ENCODE assay signal across 8 cellular contexts in genomic region chr19:47274071-47274890, GRCh38. TPM values are rescaled to one million over a fixed set of nuclear protein-coding genes. Genes with fewer than 3 reads are reported as not detected.
DNase-seq lines count a peak whose midpoint lies in the region; ATAC-seq and TF ChIP-seq lines count a peak whose summit lies in the region.

Gene INAFM1 (plus strand): TSS chr19:47274885. CDS start chr19:47274920, 35 bp downstream.

- DNase-seq in COR-L47 (lab: John Stamatoyannopoulos, UW): peak; percentile 89
- DNase-seq in OCI-LY7 (ENCODE audit: low spot score): peak; percentile 93
- DNase-seq in activated T-cell treated with anti-CD3 and anti-CD28 coated beads for 1 hour (ENCODE audit: low read depth): peak; percentile 100
- peak; percentile 97 for DNase-seq in epithelial cell of esophagus (ENCODE audit: low read depth)
- peak; percentile 98 for DNase-seq in mucosa of gallbladder (ENCODE audit: low spot score)
- DNase-seq in stimulated activated CD8-positive, alpha-beta memory T cell treated with anti-CD3 and anti-CD28 coated beads, Interleukin-4, amount 100 ng/mL, for 1 hour (ENCODE audit: low read depth in 2 of 2, low spot score in 1 of 2): peak; percentile 100

- no peaks in the 10 kb centered on the region for H3K27me3 Mint-ChIP-seq in IgD-negative memory B cell

- H3K4me3 ChIP-seq in OCI-LY7 (ENCODE audit: low read depth, low read length, poor library complexity, severe bottlenecking) (peak within 1 kb of the TSS; percentile 81), epithelial cell of esophagus (ENCODE audit: low read length) (peak within 1 kb of the TSS; percentile 89)

- H3K27ac Mint-ChIP-seq in IgD-negative memory B cell: peak within 1 kb of the TSS; percentile 96 to 98 (median 98)

- CTCF ChIA-PET in OCI-LY7 (lab: Charles Lee; ENCODE audit: unreplicated experiment): interaction anchor here (0.6 kb wide), 2 partner anchors 61 to 134 kb away, joined by 3 to 6 read pairs; no protein-coding TSS in a partner anchor

- H3K9me3 ChIP-seq in OCI-LY7 (ENCODE audit: low read length): no peaks in the 10 kb centered on the region

- H3K36me3 ChIP-seq in OCI-LY7 (ENCODE audit: insufficient read depth, low read length): peaks cover 26% of the 10 kb centered on the region; the same call in 1 of the 2 replicates

- peak within 1 kb of the TSS; percentile 84 for H3K27ac ChIP-seq in OCI-LY7 (ENCODE audit: low read depth, low read length, poor library complexity, severe bottlenecking)

- peaks cover 21% of the 10 kb centered on the region for H3K4me1 ChIP-seq in OCI-LY7 (ENCODE audit: insufficient read depth, low read length, poor library complexity, severe bottlenecking)

- TF ChIP-seq CTCF in OCI-LY7 (conservative IDR thresholded peaks at IDR 0.05; ENCODE audit: low read length): no peak
- TF ChIP-seq CTCF in epithelial cell of esophagus (IDR thresholded peaks at IDR 0.05; ENCODE audit: insufficient read depth, low read depth, low read length, missing control alignments): no peak

- H3K9me2 ChIP-seq in OCI-LY7 (ENCODE audit: insufficient read depth, low read length): no peaks in the 10 kb centered on the region

- H4K20me1 ChIP-seq in OCI-LY7 (ENCODE audit: insufficient read depth, low read length): no peaks in the 10 kb centered on the region

- peak within 1 kb of the TSS; percentile 92 for H3K4me2 ChIP-seq in OCI-LY7 (ENCODE audit: low read length)

- POLR2A ChIA-PET in OCI-LY7 (lab: Charles Lee): interaction anchor here (0.6 to 2.2 kb wide), 10 partner anchors 12 to 516 kb away, joined by 3 to 6 read pairs (median 3); partner anchors contain the start of gene CCDC9

- H3K79me2 ChIP-seq in OCI-LY7 (ENCODE audit: insufficient read depth, low read depth, low read length): no peaks in the 10 kb centered on the region

- H3K4me3 Mint-ChIP-seq in IgD-negative memory B cell: peak within 1 kb of the TSS; percentile 95 to 97 (median 96)

- intact Hi-C loops in OCI-LY7 (cut with micrococcal nuclease; ENCODE audit: unreplicated experiment): loop anchor here (1.0 kb wide), 1 partner anchor 17 kb away; no protein-coding TSS in a partner anchor

- peaks cover 3% of the 10 kb centered on the region for H3K36me3 Mint-ChIP-seq in IgD-negative memory B cell

- H3K9me3 Mint-ChIP-seq in IgD-negative memory B cell: no peaks in the 10 kb centered on the region

- peak; percentile 43 for ATAC-seq in GM21423 (IDR thresholded peaks at IDR 0.05; ENCODE audit: unreplicated experiment)

- BruUV-seq in OCI-LY7 (replicated peaks; lab: Mats Ljungman, UMichigan): no TSS peak

- H3K4me1 Mint-ChIP-seq in IgD-negative memory B cell: peaks cover 10 to 13% (median 12%) of the 10 kb centered on the region in 3 donors

- peak within 1 kb of the TSS; percentile 37; the same call in 1 of the 2 replicates for H2AFZ ChIP-seq in OCI-LY7 (ENCODE audit: low read length)

RNA-seq across cellular contexts. Expression of gene INAFM1, which starts in this region (rescaled TPM):
- 2.3 TPM for polyA plus RNA-seq in IgD-negative memory B cell
- total RNA-seq in OCI-LY7 (2014; rRNA removed; shearing (Covaris generic)): 4.6 and 5.0 TPM in 2 replicates
- 7.6 and 10.3 TPM in 2 replicates for total RNA-seq in OCI-LY7 (2022)
- total RNA-seq in mucosa of gallbladder: 33.5 TPM

Comparison
In these comparisons a context has a peak if more than half of its experiments do, and no peak if none do; other contexts are left out.
1. Peak in every context shown above with its lines: DNase-seq, ATAC-seq, H3K4me3 ChIP-seq and H3K27ac ChIP-seq.